8 cellular contexts compared by ENCODE assay signal in the genomic region with DNA sequence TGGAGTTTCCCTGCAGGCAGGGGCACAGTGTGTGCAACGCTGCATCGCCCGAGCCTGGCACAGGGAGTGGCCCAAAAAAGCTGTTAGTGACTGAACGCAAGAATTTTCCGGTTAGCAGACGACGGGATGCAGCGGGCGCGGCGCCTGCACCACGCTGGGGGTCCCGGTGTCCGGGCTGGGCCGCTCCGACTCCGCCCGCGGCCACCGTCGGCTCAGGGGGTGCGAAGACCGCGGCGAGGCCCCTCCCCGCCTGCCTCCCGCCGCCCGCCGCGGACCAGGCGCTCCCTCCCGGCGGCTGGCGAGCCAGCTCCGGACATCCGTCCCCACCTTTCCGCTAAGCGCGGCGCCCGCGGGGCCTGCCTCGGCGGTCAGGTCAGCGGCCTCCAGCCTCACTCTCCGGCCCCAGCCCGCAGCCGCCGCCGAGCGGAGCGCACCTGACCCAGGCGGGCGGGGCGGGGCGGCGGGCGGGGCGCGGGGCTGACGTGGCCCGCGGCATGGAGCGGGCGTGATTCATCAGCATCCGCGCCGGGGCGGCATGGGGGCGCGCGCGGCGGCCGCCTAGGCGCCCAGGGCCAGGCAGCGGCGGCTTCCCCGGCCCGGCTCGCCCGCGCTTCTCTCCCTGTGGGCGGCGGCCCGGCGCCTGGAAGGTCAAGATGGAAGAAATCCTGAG. TPM values are rescaled to one million over a fixed set of nuclear protein-coding genes. Genes with fewer than 3 reads are reported as not detected.
A peak's percentile ranks its signal among the peaks of the same experiment; 100 is the strongest.
DNase-seq lines count a peak whose midpoint lies in the region; ATAC-seq, FAIRE-seq and TF ChIP-seq lines count a peak whose summit lies in the region.

Gene ARFGEF3 (plus strand): TSS at position 506 of the 670 bp plus-strand sequence. CDS start 148 bp downstream, at position 654.

- in situ Hi-C loops in GM12878 (cut with MboI) = no loop called here

- no peaks in the 10 kb centered on the region for H4K20me1 ChIP-seq in GM12878 (ENCODE audit: control insufficient read depth, insufficient read depth)

- H3K27me3 ChIP-seq in HL-60 (ENCODE audit: insufficient read depth, poor library complexity, severe bottlenecking) (peaks cover 45% of the 10 kb centered on the region), GM12878 (replicated peaks in 1 of 2; ENCODE audit: control insufficient read depth in 2 of 2, insufficient read depth in 2 of 2, low read length in 1 of 2) (peaks cover 12 to 21% of the 10 kb centered on the region in 2 experiments), skeletal muscle satellite cell (ENCODE audit: control insufficient read depth, insufficient read depth, low read length) (peaks cover 57% of the 10 kb centered on the region)

- H3K36me3 ChIP-seq in GM12878 (ENCODE audit: control insufficient read depth in 2 of 2, insufficient read depth in 2 of 2, low read length in 1 of 2) (no peaks in the 10 kb centered on the region), skeletal muscle satellite cell (ENCODE audit: insufficient read depth, low read length) (no peaks in the 10 kb centered on the region)

- no peak for TF ChIP-seq CTCF in AG10803 (conservative IDR thresholded peaks at IDR 0.05; ENCODE audit: low read length)
- no peak for TF ChIP-seq CTCF in HL-60 (IDR thresholded peaks at IDR 0.05; ENCODE audit: insufficient read depth, low read length)
- TF ChIP-seq CTCF in GM12878 (IDR thresholded peaks at IDR 0.05 in 2 of 3, conservative IDR thresholded peaks at IDR 0.05 in 1 of 3; ENCODE audit: control insufficient read depth in 2 of 3, extremely low read depth in 1 of 3, insufficient read depth in 1 of 3, low read depth in 3 of 3, low read length in 3 of 3) = no peak

- SMC1A ChIA-PET in GM12878 (lab: Charles Lee; ENCODE audit: uncharacterized antibody, unreplicated experiment) = no interaction called here

- intact Hi-C loops in GM12878 (cut with micrococcal nuclease; ENCODE audit: unreplicated experiment) = no loop called here

- H3K27ac ChIP-seq in HL-60 (replicated peaks) (no peak within 1 kb of the TSS), GM12878 (ENCODE audit: control insufficient read depth, insufficient read depth) (no peak within 1 kb of the TSS)

- POLR2A ChIA-PET in GM12878 (lab: Charles Lee) = no interaction called here

- H3K4me1 ChIP-seq in GM12878 (ENCODE audit: control insufficient read depth, insufficient read depth, low read length) (no peaks in the 10 kb centered on the region), skeletal muscle satellite cell (ENCODE audit: control insufficient read depth, insufficient read depth, low read length) (peaks cover 12% of the 10 kb centered on the region)

- 2% methylated on average over 60 of the region's 88 CpGs for WGBS in GM12878 (ENCODE audit: insufficient coverage, insufficient replicate concordance, low lambda C conversion rate, missing lambda C conversion rate)

- peak within 1 kb of the TSS; percentile 49 for H3K4me3 ChIP-seq in AG10803 (ENCODE audit: low read length)
- H3K4me3 ChIP-seq in HL-60 (replicated peaks; ENCODE audit: insufficient read depth, low read length) = peak within 1 kb of the TSS; percentile 33
- H3K4me3 ChIP-seq in GM12878 = peak within 1 kb of the TSS; percentile 44; the same call in 1 of the 2 replicates
- H3K4me3 ChIP-seq in iPS-18c (ENCODE audit: insufficient read depth, low read depth, low read length) = peak within 1 kb of the TSS; percentile 80
- peak within 1 kb of the TSS; percentile 80 for H3K4me3 ChIP-seq in skeletal muscle satellite cell (ENCODE audit: low read length)

- peak within 1 kb of the TSS; percentile 65; the same call in 1 of the 2 replicates for H3K4me2 ChIP-seq in GM12878 (ENCODE audit: control insufficient read depth, insufficient read depth)
- peak within 1 kb of the TSS; percentile 100 for H3K4me2 ChIP-seq in skeletal muscle satellite cell (ENCODE audit: low read length)

- CTCF ChIA-PET in GM12878 (lab: Yijun Ruan, JAX) = no interaction called here

- no peak for TF ChIP-seq POLR2A in GM12878 (IDR thresholded peaks at IDR 0.05; ENCODE audit: low read depth, low read length)

- H3K9me3 ChIP-seq in GM12878 (replicated peaks; ENCODE audit: control insufficient read depth, insufficient read depth, low read length) (no peaks in the 10 kb centered on the region), iPS-18c (ENCODE audit: control insufficient read depth, insufficient read depth, low read length) (peaks cover 2% of the 10 kb centered on the region), skeletal muscle satellite cell (replicated peaks; ENCODE audit: low read length) (no peaks in the 10 kb centered on the region)

- BruUV-seq in GM12878 (replicated peaks; lab: Mats Ljungman, UMichigan) = no TSS peak

- TF ChIP-seq RAD21 in GM12878 (IDR thresholded peaks at IDR 0.05; ENCODE audit: insufficient read depth, low read depth, low read length) = no peak

- no peak for TF ChIP-seq EP300 in GM12878 (IDR thresholded peaks at IDR 0.05; ENCODE audit: borderline replicate concordance in 1 of 2, control insufficient read depth in 1 of 2, low read depth in 2 of 2, low read length in 2 of 2)

- peak within 1 kb of the TSS; percentile 10; the same call in 1 of the 2 replicates for H2AFZ ChIP-seq in GM12878 (ENCODE audit: control insufficient read depth, low read depth, low read length)

- ATAC-seq in GM19395 (IDR thresholded peaks at IDR 0.05; ENCODE audit: unreplicated experiment) = peak; percentile 64
- peak; percentile 85 for ATAC-seq in GM12878
- no peak for ATAC-seq in GM19467 (IDR thresholded peaks at IDR 0.05; ENCODE audit: unreplicated experiment)

- H3K9ac ChIP-seq in GM12878 (ENCODE audit: control insufficient read depth, insufficient read depth, low read length) (no peak within 1 kb of the TSS), skeletal muscle satellite cell (ENCODE audit: low read depth, low read length) (peak within 1 kb of the TSS; percentile 55)

- FAIRE-seq in GM12878 (lab: Jason Lieb, UNC) = no peak

- RAD21 ChIA-PET in GM12878 (lab: Charles Lee; ENCODE audit: unreplicated experiment) = no interaction called here

- DNase-seq in AG10803 (ENCODE audit: low read depth) (no peak), HL-60 (ENCODE audit: low read depth in 1 of 2, low spot score in 1 of 2) (no peak), T-helper 22 cell (ENCODE audit: low read depth) (peak; percentile 16), GM12878 (ENCODE audit: low read depth, low spot score) (no peak)

- no peaks in the 10 kb centered on the region for H3K79me2 ChIP-seq in GM12878 (ENCODE audit: control insufficient read depth, insufficient read depth, low read length)

TF ChIP-seq in GM12878, 131 proteins besides CTCF, POLR2A, EP300 and RAD21:
- peak in 1 of 2 experiments; percentile 47; a peak in 1 of 4 replicates for TF ChIP-seq BHLHE40 (IDR thresholded peaks at IDR 0.05; ENCODE audit: borderline replicate concordance in 1 of 2, low read depth in 2 of 2, low read length in 1 of 2)
- TF ChIP-seq, protein P1, sequence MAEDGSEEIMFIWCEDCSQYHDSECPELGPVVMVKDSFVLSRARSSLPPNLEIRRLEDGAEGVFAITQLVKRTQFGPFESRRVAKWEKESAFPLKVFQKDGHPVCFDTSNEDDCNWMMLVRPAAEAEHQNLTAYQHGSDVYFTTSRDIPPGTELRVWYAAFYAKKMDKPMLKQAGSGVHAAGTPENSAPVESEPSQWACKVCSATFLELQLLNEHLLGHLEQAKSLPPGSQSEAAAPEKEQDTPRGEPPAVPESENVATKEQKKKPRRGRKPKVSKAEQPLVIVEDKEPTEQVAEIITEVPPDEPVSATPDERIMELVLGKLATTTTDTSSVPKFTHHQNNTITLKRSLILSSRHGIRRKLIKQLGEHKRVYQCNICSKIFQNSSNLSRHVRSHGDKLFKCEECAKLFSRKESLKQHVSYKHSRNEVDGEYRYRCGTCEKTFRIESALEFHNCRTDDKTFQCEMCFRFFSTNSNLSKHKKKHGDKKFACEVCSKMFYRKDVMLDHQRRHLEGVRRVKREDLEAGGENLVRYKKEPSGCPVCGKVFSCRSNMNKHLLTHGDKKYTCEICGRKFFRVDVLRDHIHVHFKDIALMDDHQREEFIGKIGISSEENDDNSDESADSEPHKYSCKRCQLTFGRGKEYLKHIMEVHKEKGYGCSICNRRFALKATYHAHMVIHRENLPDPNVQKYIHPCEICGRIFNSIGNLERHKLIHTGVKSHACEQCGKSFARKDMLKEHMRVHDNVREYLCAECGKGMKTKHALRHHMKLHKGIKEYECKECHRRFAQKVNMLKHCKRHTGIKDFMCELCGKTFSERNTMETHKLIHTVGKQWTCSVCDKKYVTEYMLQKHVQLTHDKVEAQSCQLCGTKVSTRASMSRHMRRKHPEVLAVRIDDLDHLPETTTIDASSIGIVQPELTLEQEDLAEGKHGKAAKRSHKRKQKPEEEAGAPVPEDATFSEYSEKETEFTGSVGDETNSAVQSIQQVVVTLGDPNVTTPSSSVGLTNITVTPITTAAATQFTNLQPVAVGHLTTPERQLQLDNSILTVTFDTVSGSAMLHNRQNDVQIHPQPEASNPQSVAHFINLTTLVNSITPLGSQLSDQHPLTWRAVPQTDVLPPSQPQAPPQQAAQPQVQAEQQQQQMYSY (CRISPR knock-in tag; IDR thresholded peaks at IDR 0.05) = no peak

RNA-seq across cellular contexts. Expression of gene ARFGEF3, which starts in this region (rescaled TPM):
- total RNA-seq in GM12878 (2013; cell fraction: nucleolus; rRNA removed) = not detected in 2 replicates
- total RNA-seq in GM12878 (2014; rRNA removed) = under 0.01 TPM in 2 replicates
- under 0.01 TPM in 1 of 2 replicates, not detected in the other for total RNA-seq in GM12878 (2014; rRNA removed; fragmentation: Illumina TruSeq; extraction: Trizol)
- 0.03 and 0.08 TPM in 2 replicates for total RNA-seq in GM12878 (2021)
- 0.05 TPM for polyA plus RNA-seq in GM12878 (2011; ENCODE audit: low read depth)
- 0.01 and 0.03 TPM in 2 replicates for polyA plus RNA-seq in GM12878 (2011; rRNA removed)
- polyA plus RNA-seq in GM12878 (2011; cell fraction: cytosol; rRNA removed) = 0.01 TPM in 1 of 2 replicates, not detected in the other
- 0.03 and 0.04 TPM in 2 replicates for polyA plus RNA-seq in GM12878 (2011; cell fraction: nucleus; rRNA removed)
- 0.07 and 0.13 TPM in 2 replicates for polyA plus RNA-seq in GM12878 (2012)
- polyA plus RNA-seq in GM12878 (2014; fragmentation: Illumina TruSeq; extraction: Trizol) = 0.03 TPM in 2 replicates
- under 1 TPM in 1 of 2 experiments, not detected in 1; 0.02 TPM for polyA plus RNA-seq in GM12878 (2014; fragmentation: Nextera tagmentation; extraction: Ambion mirVana)
- polyA plus RNA-seq in GM12878 (2014; rRNA removed) = under 0.01 and 0.01 TPM in 2 replicates
- under 1 TPM; 0.01 to 0.03 TPM for polyA plus RNA-seq in GM12878 (2016; fragmentation: Nextera tagmentation; extraction: Ambion mirVana)
- polyA minus RNA-seq in GM12878 (2011; rRNA and poly(A)+ RNA removed) = under 0.01 and 0.05 TPM in 2 replicates
- not detected in 2 replicates for polyA minus RNA-seq in GM12878 (2011; cell fraction: cytosol; rRNA and poly(A)+ RNA removed)
- 0.10 TPM in 1 of 2 replicates, not detected in the other for polyA minus RNA-seq in GM12878 (2011; cell fraction: nucleus; rRNA and poly(A)+ RNA removed)
- 0.25 and 0.87 TPM in 2 replicates for total RNA-seq in skeletal muscle satellite cell (2012; rRNA removed)

Comparison
In these comparisons a context has a peak if more than half of its experiments do, and no peak if none do; other contexts are left out.
1. Peak in ATAC-seq, H3K4me3 ChIP-seq and H3K4me2 ChIP-seq in GM12878; RNA of the gene not detected or under 1 TPM.